In genomic region chr11:6670202-6670830, GRCh38 we compare ENCODE assay signal across 9 cellular contexts.
"Had no signal": no experiment of that assay in that cellular context is flagged by ENCODE, and none has a peak within 500 bp of the region (broad histone marks: within the 10 kb centered on the region; RNA-seq: fewer than 3 reads in every experiment).

No MANE protein-coding gene starts in this region.

- H3K36me3 ChIP-seq: heart left ventricle, transverse colon had no signal

- DNase-seq: foreskin melanocyte, heart left ventricle, naive B cell, posterior cingulate gyrus, SIG-M5, T-helper 9 cell, transverse colon had no signal

- H3K9me3 ChIP-seq: heart left ventricle, transverse colon had no signal

- H3K4me3 ChIP-seq: heart left ventricle, skin epidermis, transverse colon had no signal

- FAIRE-seq: astrocyte had no signal

- H3K36me3 Mint-ChIP-seq: naive B cell had no signal

- H3K9me3 Mint-ChIP-seq: naive B cell had no signal

- H3K4me3 Mint-ChIP-seq: naive B cell had no signal

- ATAC-seq: heart left ventricle had no signal

- H3K27me3 ChIP-seq: heart left ventricle, transverse colon had no signal

- H3K27ac ChIP-seq: heart left ventricle, skin epidermis, transverse colon had no signal
